ENCODE assay signal across 9 cellular contexts in the genomic region with DNA sequence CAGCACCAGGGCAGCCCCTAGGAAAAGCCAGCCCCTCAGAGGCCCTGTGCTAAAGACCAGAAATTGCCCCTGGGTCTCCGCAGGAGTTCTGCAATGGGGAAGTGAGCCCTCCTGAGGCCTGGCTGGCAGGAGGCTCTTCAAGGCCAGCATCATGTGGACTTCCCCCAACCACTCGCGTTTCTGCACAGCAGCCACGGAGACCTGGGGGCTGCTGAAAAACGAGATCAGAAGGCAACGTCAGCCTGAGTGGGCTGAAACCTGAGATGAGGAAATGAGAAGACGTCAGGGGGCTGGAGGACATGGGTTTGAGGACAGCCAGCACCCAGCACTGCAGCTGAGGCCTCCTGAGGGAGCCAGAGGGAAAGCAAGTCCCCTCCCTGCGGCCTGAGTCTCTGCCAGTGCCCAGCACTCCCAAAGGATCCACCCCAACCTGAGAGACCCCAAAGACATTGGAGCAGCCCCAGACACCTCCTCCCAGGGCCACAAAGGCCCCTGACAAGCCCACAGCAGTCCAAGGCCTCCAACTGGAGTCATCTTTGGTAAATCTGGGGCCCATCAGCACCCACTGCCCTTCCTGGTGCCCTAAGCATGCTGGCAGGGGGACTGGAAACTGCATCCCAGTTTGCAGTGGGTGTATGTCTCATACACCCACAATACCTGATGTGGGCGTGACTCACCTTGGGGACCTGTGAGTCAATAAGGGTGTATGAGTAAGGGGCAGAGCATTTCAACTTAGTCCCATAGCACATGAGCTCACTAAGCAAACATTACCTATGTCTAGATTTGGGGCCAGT. TPM values are rescaled to one million over a fixed set of nuclear protein-coding genes. Genes with fewer than 3 reads are reported as not detected.
DNase-seq lines count a peak whose midpoint lies in the region; ATAC-seq, FAIRE-seq and TF ChIP-seq lines count a peak whose summit lies in the region.
"Had no signal": no experiment of that assay in that cellular context is flagged by ENCODE, and none has a peak within 500 bp of the region (broad histone marks: within the 10 kb centered on the region; RNA-seq: fewer than 3 reads in every experiment).

No MANE protein-coding gene starts in this region.

- H3K9me3 ChIP-seq in HepG2 (ENCODE audit: low read length), result no peaks in the 10 kb centered on the region
- no peaks in the 10 kb centered on the region for H3K9me3 ChIP-seq in neural progenitor cell (ENCODE audit: low read depth)

- peak; percentile 72 for DNase-seq in ACHN
- DNase-seq in activated CD4-positive, alpha-beta T cell treated with anti-CD3 and anti-CD28 coated beads, Interleukin-2, amount 50 U/mL, for 48 hours, result peak; percentile 64 to 73
- peak; percentile 84 for DNase-seq in HepG2 (ENCODE audit: low spot score)
- DNase-seq in NCI-H345 treated with DMSO at 0.1 percent for 48 hours (lab: John Stamatoyannopoulos, UW; ENCODE audit: unreplicated experiment), result no peak
- no peak for DNase-seq in neural progenitor cell (ENCODE audit: low spot score)

- H3K36me3 Mint-ChIP-seq in neural progenitor cell, result no peaks in the 10 kb centered on the region

- FAIRE-seq in HepG2 (lab: Jason Lieb, UNC), result no peak
- FAIRE-seq: endometrium had no signal

- H3K27me3 Mint-ChIP-seq in neural progenitor cell (ENCODE audit: insufficient read depth, low read depth), result peaks cover 16% of the 10 kb centered on the region

- CTCF ChIA-PET in HepG2 (lab: Yijun Ruan, JAX; ENCODE audit: low intra/inter-chr PET ratio, low total read pairs), result no interaction called here

- TSS peak; percentile 65 for BruUV-seq in HepG2 (replicated peaks; lab: Mats Ljungman, UMichigan)

- intact Hi-C loops in HepG2 (cut with micrococcal nuclease; ENCODE audit: unreplicated experiment), result no loop called here

- H3K79me2 ChIP-seq in HepG2 (ENCODE audit: insufficient read depth, low read length) (no peaks in the 10 kb centered on the region), neural progenitor cell (ENCODE audit: low read depth) (no peaks in the 10 kb centered on the region)

- no peak overlapping the region for H3K4me3 Mint-ChIP-seq in neural progenitor cell

- TF ChIP-seq POLR2A in HepG2 (IDR thresholded peaks at IDR 0.05; ENCODE audit: insufficient read depth in 1 of 2, low read depth in 2 of 2, low read length in 2 of 2), result no peak

- in situ Hi-C loops in ACHN (cut with HindIII; ENCODE audit: low pct_ligation_motif_present, low pct_unique_long_range_greater_than_20kb, low sequenced_read_pairs) (no loop called here), HepG2 (cut with HindIII; ENCODE audit: extremely low pct_ligation_motif_present, low pct_unique_long_range_greater_than_20kb) (no loop called here)

- TF ChIP-seq RAD21 in HepG2 (CRISPR knock-in tag; IDR thresholded peaks at IDR 0.05), result no peak

- H2AFZ ChIP-seq in HepG2 (ENCODE audit: low read length) (no peak overlapping the region), neural progenitor cell (replicated peaks) (no peak overlapping the region)

- H3K4me1 ChIP-seq in HepG2 (ENCODE audit: insufficient read depth, low read length), result peaks cover 52% of the 10 kb centered on the region
- H3K4me1 ChIP-seq in neural progenitor cell, result no peaks in the 10 kb centered on the region

- H3K36me3 ChIP-seq in HepG2 (replicated peaks in 1 of 2; ENCODE audit: control insufficient read depth in 1 of 2, insufficient read depth in 2 of 2, low read length in 2 of 2) (no peaks in the 10 kb centered on the region), neural progenitor cell (no peaks in the 10 kb centered on the region)

- peaks cover 17% of the 10 kb centered on the region for H3K4me1 Mint-ChIP-seq in neural progenitor cell

- H3K4me3 ChIP-seq in HepG2 (replicated peaks in 1 of 3; ENCODE audit: insufficient read depth in 1 of 3, low read depth in 2 of 3, low read length in 3 of 3) (peak overlapping the region in 1 of 3 experiments; percentile 34; a peak in 1 of 6 replicates), neural progenitor cell (no peak overlapping the region)

- no peaks in the 10 kb centered on the region for H4K20me1 ChIP-seq in HepG2 (ENCODE audit: insufficient read depth, low read length)
- no peaks in the 10 kb centered on the region for H4K20me1 ChIP-seq in neural progenitor cell (ENCODE audit: low read depth)

- TF ChIP-seq EP300 in HepG2 (IDR thresholded peaks at IDR 0.05; ENCODE audit: low read depth in 2 of 2, low read length in 2 of 2) (peak in 1 of 2 experiments; percentile 44; a peak in 1 of 4 replicates), HepG2 (CRISPR knock-in tag; IDR thresholded peaks at IDR 0.05; ENCODE audit: borderline replicate concordance) (no peak; the same call in 1 of the 2 replicates)

- POLR2A ChIA-PET in HepG2 (lab: Yijun Ruan, JAX), result interaction anchor here (1.0 to 3.0 kb wide), 7 partner anchors 11 to 65 kb away, joined by 3 to 20 read pairs (median 4); partner anchors contain the start of gene UBL7

- peak; percentile 36 for ATAC-seq in GM18868 (IDR thresholded peaks at IDR 0.05; ENCODE audit: unreplicated experiment)
- ATAC-seq in HG03460 (IDR thresholded peaks at IDR 0.05; ENCODE audit: unreplicated experiment), result peak; percentile 44
- ATAC-seq in HepG2, result peak; percentile 65
- no peak for ATAC-seq in GM18517 (IDR thresholded peaks at IDR 0.05; ENCODE audit: unreplicated experiment)

- no peak overlapping the region for H3K27ac Mint-ChIP-seq in neural progenitor cell

- 6% methylated on average over 6 of the region's 9 CpGs for WGBS in HepG2 (ENCODE audit: low lambda C conversion rate)

- no peak overlapping the region for H3K9ac ChIP-seq in HepG2 (ENCODE audit: insufficient read depth, low read depth, low read length)
- H3K9ac ChIP-seq in neural progenitor cell, result no peak overlapping the region

- peak overlapping the region; percentile 64 for H3K4me2 ChIP-seq in HepG2 (ENCODE audit: low read depth, low read length)
- H3K4me2 ChIP-seq in neural progenitor cell, result no peak overlapping the region

- H3K27ac ChIP-seq in HepG2 (ENCODE audit: extremely low read length, insufficient read depth, low read length) (no peak overlapping the region), neural progenitor cell (no peak overlapping the region)

- TF ChIP-seq CTCF in HepG2 (CRISPR knock-in tag; IDR thresholded peaks at IDR 0.05) (peak; percentile 44), neural progenitor cell (IDR thresholded peaks at IDR 0.05) (no peak)

- H3K9me3 Mint-ChIP-seq in neural progenitor cell, result no peaks in the 10 kb centered on the region

- H3K27me3 ChIP-seq in HepG2 (ENCODE audit: control insufficient read depth in 1 of 2, insufficient read depth in 2 of 2, low read length in 2 of 2) (peaks cover 5 to 55% of the 10 kb centered on the region in 2 experiments; a peak in 3 of 5 replicates), neural progenitor cell (no peaks in the 10 kb centered on the region)

- no peaks in the 10 kb centered on the region for H3F3A ChIP-seq in neural progenitor cell (ENCODE audit: low read depth)

RNA-seq across cellular contexts. Expression of gene CYP11A1, which starts 29.2 kb away (rescaled TPM):
- total RNA-seq in HepG2 (2016; rRNA removed; fragmentation: Illumina TruSeq; extraction: Trizol) (0.66 and 0.86 TPM in 2 replicates), neural progenitor cell (ENCODE audit: low replicate concordance) (0.99 and 1.1 TPM in 2 replicates)
- 0.30 and 0.62 TPM in 2 replicates for total RNA-seq in HepG2 (2016; cell fraction: cytosol; rRNA removed; fragmentation: Illumina TruSeq; extraction: Trizol; ENCODE audit: low read depth)
- 0.43 and 0.71 TPM in 2 replicates for total RNA-seq in HepG2 (2016; cell fraction: insoluble cytoplasmic fraction; rRNA removed; fragmentation: Illumina TruSeq; extraction: Trizol)
- total RNA-seq in HepG2 (2016; cell fraction: membrane; rRNA removed; fragmentation: Illumina TruSeq; extraction: Trizol), result 0.65 and 0.74 TPM in 2 replicates
- total RNA-seq in HepG2 (2016; cell fraction: nucleus; rRNA removed; fragmentation: Illumina TruSeq; extraction: Trizol), result 0.40 and 0.66 TPM in 2 replicates
- polyA plus RNA-seq in HepG2 (2011; rRNA removed), result 0.92 and 1.4 TPM in 2 replicates
- 0.98 and 1.0 TPM in 2 replicates for polyA plus RNA-seq in HepG2 (2011; cell fraction: cytosol; rRNA removed)
- polyA plus RNA-seq in HepG2 (2011; cell fraction: nucleus; rRNA removed), result 1.5 and 1.8 TPM in 2 replicates
- polyA plus RNA-seq in HepG2 (2012), result 0.54 and 0.73 TPM in 2 replicates
- 0.26 and 0.61 TPM in 2 replicates for polyA plus RNA-seq in HepG2 (2016; cell fraction: cytosol; fragmentation: Illumina TruSeq; extraction: Trizol; ENCODE audit: low read depth)
- 0.66 and 0.83 TPM in 2 replicates for polyA plus RNA-seq in HepG2 (2016; cell fraction: insoluble cytoplasmic fraction; fragmentation: Illumina TruSeq; extraction: Trizol; ENCODE audit: low read depth)
- polyA plus RNA-seq in HepG2 (2016; cell fraction: membrane; fragmentation: Illumina TruSeq; extraction: Trizol; ENCODE audit: low read depth), result 0.36 and 0.45 TPM in 2 replicates
- polyA plus RNA-seq in HepG2 (2016; cell fraction: nucleus; fragmentation: Illumina TruSeq; extraction: Trizol; ENCODE audit: insufficient read depth, low read depth), result 0.64 and 0.93 TPM in 2 replicates
- polyA minus RNA-seq in HepG2 (2011; rRNA and poly(A)+ RNA removed; ENCODE audit: low replicate concordance), result 1.6 and 8.2 TPM in 2 replicates
- 0.99 TPM in 1 of 2 replicates, not detected in the other for polyA minus RNA-seq in HepG2 (2011; cell fraction: cytosol; rRNA and poly(A)+ RNA removed)
- 0.39 and 0.87 TPM in 2 replicates for polyA minus RNA-seq in HepG2 (2011; cell fraction: nucleus; rRNA and poly(A)+ RNA removed)

RNA-seq across cellular contexts. Expression of gene SEMA7A, which starts 37.1 kb away (rescaled TPM):
- total RNA-seq in HepG2 (2016; rRNA removed; fragmentation: Illumina TruSeq; extraction: Trizol) (7.1 and 15.8 TPM in 2 replicates), neural progenitor cell (ENCODE audit: low replicate concordance) (3.5 and 11.7 TPM in 2 replicates)
- 6.7 and 6.9 TPM in 2 replicates for total RNA-seq in HepG2 (2016; cell fraction: cytosol; rRNA removed; fragmentation: Illumina TruSeq; extraction: Trizol; ENCODE audit: low read depth)
- 5.8 and 16.8 TPM in 2 replicates for total RNA-seq in HepG2 (2016; cell fraction: insoluble cytoplasmic fraction; rRNA removed; fragmentation: Illumina TruSeq; extraction: Trizol)
- total RNA-seq in HepG2 (2016; cell fraction: membrane; rRNA removed; fragmentation: Illumina TruSeq; extraction: Trizol), result 6.1 and 7.5 TPM in 2 replicates
- 18.1 and 21.2 TPM in 2 replicates for total RNA-seq in HepG2 (2016; cell fraction: nucleus; rRNA removed; fragmentation: Illumina TruSeq; extraction: Trizol)
- 9.0 and 11.3 TPM in 2 replicates for polyA plus RNA-seq in HepG2 (2011; rRNA removed)
- polyA plus RNA-seq in HepG2 (2011; cell fraction: cytosol; rRNA removed), result 9.5 and 11.5 TPM in 2 replicates
- 27.8 and 40.2 TPM in 2 replicates for polyA plus RNA-seq in HepG2 (2011; cell fraction: nucleus; rRNA removed)
- polyA plus RNA-seq in HepG2 (2012), result 6.1 and 9.1 TPM in 2 replicates
- 0.77 and 0.90 TPM in 2 replicates for polyA plus RNA-seq in HepG2 (2016; cell fraction: cytosol; fragmentation: Illumina TruSeq; extraction: Trizol; ENCODE audit: low read depth)
- polyA plus RNA-seq in HepG2 (2016; cell fraction: insoluble cytoplasmic fraction; fragmentation: Illumina TruSeq; extraction: Trizol; ENCODE audit: low read depth), result 3.7 and 5.2 TPM in 2 replicates
- 2.0 and 2.2 TPM in 2 replicates for polyA plus RNA-seq in HepG2 (2016; cell fraction: membrane; fragmentation: Illumina TruSeq; extraction: Trizol; ENCODE audit: low read depth)
- 40.2 and 42.1 TPM in 2 replicates for polyA plus RNA-seq in HepG2 (2016; cell fraction: nucleus; fragmentation: Illumina TruSeq; extraction: Trizol; ENCODE audit: insufficient read depth, low read depth)
- polyA minus RNA-seq in HepG2 (2011; rRNA and poly(A)+ RNA removed; ENCODE audit: low replicate concordance), result 1.2 and 27.6 TPM in 2 replicates
- 8.8 and 9.2 TPM in 2 replicates for polyA minus RNA-seq in HepG2 (2011; cell fraction: cytosol; rRNA and poly(A)+ RNA removed)
- 13.6 and 14.7 TPM in 2 replicates for polyA minus RNA-seq in HepG2 (2011; cell fraction: nucleus; rRNA and poly(A)+ RNA removed)

Comparison
In these comparisons a context has a peak if more than half of its experiments do, and no peak if none do; other contexts are left out.
1. DNase-seq: peak in ACHN (single experiment), activated CD4-positive, alpha-beta T cell treated with anti-CD3 and anti-CD28 coated beads, Interleukin-2, amount 50 U/mL, for 48 hours (2 of 2) and HepG2 (single experiment); none in NCI-H345 treated with DMSO at 0.1 percent for 48 hours (single experiment) and neural progenitor cell (single experiment).